1 cellular context compared by ENCODE assay signal in the genomic region with DNA sequence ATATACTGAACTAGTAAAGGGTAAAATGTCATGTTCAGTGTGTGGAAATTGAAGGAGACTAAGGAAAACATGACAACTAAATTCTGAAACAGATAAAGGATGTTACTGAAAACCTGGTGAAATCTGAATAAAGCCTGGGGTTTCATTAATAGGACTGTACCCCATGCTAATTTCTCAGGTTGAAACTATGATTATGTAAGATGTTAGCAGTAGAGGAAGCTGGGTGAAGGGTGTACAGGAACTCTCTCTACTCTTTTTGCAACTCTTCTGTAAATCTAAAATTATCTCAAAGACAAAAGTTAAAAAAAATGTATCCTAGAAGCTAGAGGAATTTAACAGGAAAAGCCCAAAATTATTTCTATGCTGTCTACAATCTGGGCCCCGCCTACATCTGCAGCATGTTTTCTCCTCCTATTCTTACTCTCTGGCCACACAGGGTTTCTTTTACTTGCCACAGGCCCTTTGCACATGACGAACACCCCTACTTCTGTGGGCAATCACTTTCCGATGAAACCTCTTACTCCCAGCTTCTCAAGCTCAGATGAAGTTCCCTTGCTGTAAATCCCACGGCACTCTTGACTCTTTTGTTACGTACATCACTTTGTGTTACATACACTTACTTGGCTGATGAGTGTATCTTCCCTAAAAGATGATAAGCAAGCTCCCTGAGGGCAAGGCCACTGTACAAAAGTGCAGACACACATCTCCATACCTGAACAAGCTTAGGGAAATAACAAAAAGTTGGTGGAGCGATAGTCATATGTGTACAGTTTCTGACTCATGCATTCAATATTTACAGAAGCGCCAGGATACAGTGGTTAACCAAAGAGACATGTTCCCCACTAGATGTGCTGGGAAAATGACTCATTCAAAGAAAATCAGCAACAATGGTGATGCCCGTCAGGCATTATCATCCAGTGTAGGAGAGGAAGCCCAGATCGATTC.
TF ChIP-seq lines count a peak whose summit lies in the region.

No MANE protein-coding gene starts in this region.

TF ChIP-seq in GM12878, 131 proteins besides CTCF, POLR2A, EP300 and RAD21 (continued from another document and continues in another):
- TF ChIP-seq, protein P1, sequence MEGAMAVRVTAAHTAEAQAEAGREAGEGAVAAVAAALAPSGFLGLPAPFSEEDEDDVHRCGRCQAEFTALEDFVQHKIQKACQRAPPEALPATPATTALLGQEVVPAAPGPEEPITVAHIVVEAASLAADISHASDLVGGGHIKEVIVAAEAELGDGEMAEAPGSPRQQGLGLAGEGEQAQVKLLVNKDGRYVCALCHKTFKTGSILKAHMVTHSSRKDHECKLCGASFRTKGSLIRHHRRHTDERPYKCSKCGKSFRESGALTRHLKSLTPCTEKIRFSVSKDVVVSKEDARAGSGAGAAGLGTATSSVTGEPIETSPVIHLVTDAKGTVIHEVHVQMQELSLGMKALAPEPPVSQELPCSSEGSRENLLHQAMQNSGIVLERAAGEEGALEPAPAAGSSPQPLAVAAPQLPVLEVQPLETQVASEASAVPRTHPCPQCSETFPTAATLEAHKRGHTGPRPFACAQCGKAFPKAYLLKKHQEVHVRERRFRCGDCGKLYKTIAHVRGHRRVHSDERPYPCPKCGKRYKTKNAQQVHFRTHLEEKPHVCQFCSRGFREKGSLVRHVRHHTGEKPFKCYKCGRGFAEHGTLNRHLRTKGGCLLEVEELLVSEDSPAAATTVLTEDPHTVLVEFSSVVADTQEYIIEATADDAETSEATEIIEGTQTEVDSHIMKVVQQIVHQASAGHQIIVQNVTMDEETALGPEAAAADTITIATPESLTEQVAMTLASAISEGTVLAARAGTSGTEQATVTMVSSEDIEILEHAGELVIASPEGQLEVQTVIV (IDR thresholded peaks at IDR 0.05; ENCODE audit: borderline replicate concordance, partially characterized antibody) = no peak
- TF ChIP-seq ZNF687 (IDR thresholded peaks at IDR 0.05) (no peak), ASH2L (IDR thresholded peaks at IDR 0.05; ENCODE audit: borderline replicate concordance, low read depth) (no peak), ELK1 (IDR thresholded peaks at IDR 0.05; ENCODE audit: low read depth, low read length) (no peak), PML (IDR thresholded peaks at IDR 0.05; ENCODE audit: low read length) (no peak), SPI1 (IDR thresholded peaks at IDR 0.05; ENCODE audit: borderline replicate concordance, insufficient read depth, low read depth, low read length) (peak; percentile 31; the same call in 1 of the 2 replicates), HDAC6 (IDR thresholded peaks at IDR 0.05; ENCODE audit: unreplicated experiment) (no peak), BCLAF1 (IDR thresholded peaks at IDR 0.05) (no peak), SMARCA5 (IDR thresholded peaks at IDR 0.05) (no peak), CBFB (IDR thresholded peaks at IDR 0.05; ENCODE audit: low read depth) (peak; percentile 86), CEBPZ (IDR thresholded peaks at IDR 0.05; ENCODE audit: low read depth, low read length) (no peak), CEBPB (IDR thresholded peaks at IDR 0.05; ENCODE audit: borderline replicate concordance in 1 of 2, low read depth in 2 of 2, low read length in 2 of 2) (no peak), ZZZ3 (IDR thresholded peaks at IDR 0.05; ENCODE audit: control insufficient read depth, insufficient read length, low read depth) (no peak), RCOR1 (conservative IDR thresholded peaks at IDR 0.05; ENCODE audit: low read depth, low read length) (no peak), POLR2AphosphoS5 (IDR thresholded peaks at IDR 0.05; ENCODE audit: low read length) (no peak), IRF3 (IDR thresholded peaks at IDR 0.05) (no peak), ZNF24 (IDR thresholded peaks at IDR 0.05) (no peak), HDGF (IDR thresholded peaks at IDR 0.05) (no peak), STAT1 (conservative IDR thresholded peaks at IDR 0.05) (no peak), ZNF622 (IDR thresholded peaks at IDR 0.05) (no peak), NBN (IDR thresholded peaks at IDR 0.05) (no peak), CHD2 (IDR thresholded peaks at IDR 0.05; ENCODE audit: borderline replicate concordance, low read depth, low read length) (no peak), SREBF2 (IDR thresholded peaks at IDR 0.05; ENCODE audit: low read length) (no peak), EZH2 (IDR thresholded peaks at IDR 0.05; ENCODE audit: borderline replicate concordance, control insufficient read depth, low read depth, low read length) (no peak), YBX1 (IDR thresholded peaks at IDR 0.05) (no peak), HCFC1 (IDR thresholded peaks at IDR 0.05; ENCODE audit: low read length) (no peak), ZNF217 (IDR thresholded peaks at IDR 0.05) (peak; percentile 41; the same call in 1 of the 2 replicates), MEF2A (IDR thresholded peaks at IDR 0.05; ENCODE audit: insufficient read depth, low read depth, low read length) (peak; percentile 70; the same call in 1 of the 2 replicates), ZNF384 (IDR thresholded peaks at IDR 0.05; ENCODE audit: borderline replicate concordance, low read depth, low read length) (no peak), SRF (IDR thresholded peaks at IDR 0.05; ENCODE audit: low read depth in 2 of 2, low read length in 2 of 2) (peak in 1 of 2 experiments; percentile 65; a peak in 2 of 4 replicates)
- TF ChIP-seq, protein P2, sequence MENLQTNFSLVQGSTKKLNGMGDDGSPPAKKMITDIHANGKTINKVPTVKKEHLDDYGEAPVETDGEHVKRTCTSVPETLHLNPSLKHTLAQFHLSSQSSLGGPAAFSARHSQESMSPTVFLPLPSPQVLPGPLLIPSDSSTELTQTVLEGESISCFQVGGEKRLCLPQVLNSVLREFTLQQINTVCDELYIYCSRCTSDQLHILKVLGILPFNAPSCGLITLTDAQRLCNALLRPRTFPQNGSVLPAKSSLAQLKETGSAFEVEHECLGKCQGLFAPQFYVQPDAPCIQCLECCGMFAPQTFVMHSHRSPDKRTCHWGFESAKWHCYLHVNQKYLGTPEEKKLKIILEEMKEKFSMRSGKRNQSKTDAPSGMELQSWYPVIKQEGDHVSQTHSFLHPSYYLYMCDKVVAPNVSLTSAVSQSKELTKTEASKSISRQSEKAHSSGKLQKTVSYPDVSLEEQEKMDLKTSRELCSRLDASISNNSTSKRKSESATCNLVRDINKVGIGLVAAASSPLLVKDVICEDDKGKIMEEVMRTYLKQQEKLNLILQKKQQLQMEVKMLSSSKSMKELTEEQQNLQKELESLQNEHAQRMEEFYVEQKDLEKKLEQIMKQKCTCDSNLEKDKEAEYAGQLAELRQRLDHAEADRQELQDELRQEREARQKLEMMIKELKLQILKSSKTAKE (IDR thresholded peaks at IDR 0.05; ENCODE audit: low read depth, poor library complexity, severe bottlenecking) = no peak
- TF ChIP-seq, protein P3, sequence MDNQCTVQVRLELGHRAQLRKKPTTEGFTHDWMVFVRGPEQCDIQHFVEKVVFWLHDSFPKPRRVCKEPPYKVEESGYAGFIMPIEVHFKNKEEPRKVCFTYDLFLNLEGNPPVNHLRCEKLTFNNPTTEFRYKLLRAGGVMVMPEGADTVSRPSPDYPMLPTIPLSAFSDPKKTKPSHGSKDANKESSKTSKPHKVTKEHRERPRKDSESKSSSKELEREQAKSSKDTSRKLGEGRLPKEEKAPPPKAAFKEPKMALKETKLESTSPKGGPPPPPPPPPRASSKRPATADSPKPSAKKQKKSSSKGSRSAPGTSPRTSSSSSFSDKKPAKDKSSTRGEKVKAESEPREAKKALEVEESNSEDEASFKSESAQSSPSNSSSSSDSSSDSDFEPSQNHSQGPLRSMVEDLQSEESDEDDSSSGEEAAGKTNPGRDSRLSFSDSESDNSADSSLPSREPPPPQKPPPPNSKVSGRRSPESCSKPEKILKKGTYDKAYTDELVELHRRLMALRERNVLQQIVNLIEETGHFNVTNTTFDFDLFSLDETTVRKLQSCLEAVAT (IDR thresholded peaks at IDR 0.05) = no peak
- TF ChIP-seq, protein P4, sequence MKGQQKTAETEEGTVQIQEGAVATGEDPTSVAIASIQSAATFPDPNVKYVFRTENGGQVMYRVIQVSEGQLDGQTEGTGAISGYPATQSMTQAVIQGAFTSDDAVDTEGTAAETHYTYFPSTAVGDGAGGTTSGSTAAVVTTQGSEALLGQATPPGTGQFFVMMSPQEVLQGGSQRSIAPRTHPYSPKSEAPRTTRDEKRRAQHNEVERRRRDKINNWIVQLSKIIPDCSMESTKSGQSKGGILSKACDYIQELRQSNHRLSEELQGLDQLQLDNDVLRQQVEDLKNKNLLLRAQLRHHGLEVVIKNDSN (IDR thresholded peaks at IDR 0.05; ENCODE audit: borderline replicate concordance, extremely low read length, insufficient read depth, low read depth, low read length) = no peak
